9 cellular contexts compared by ENCODE assay signal in genomic region chrX:102113367-102113766, GRCh38. TPM values are rescaled to one million over a fixed set of nuclear protein-coding genes. Genes with fewer than 3 reads are reported as not detected.
"Had no signal": no experiment of that assay in that cellular context is flagged by ENCODE, and none has a peak within 500 bp of the region (broad histone marks: within the 10 kb centered on the region; RNA-seq: fewer than 3 reads in every experiment).

No MANE protein-coding gene starts in this region.

- FAIRE-seq: G401.6, GM12878, GM12891, GM12892, GM18507, GM19239 had no signal

- DNase-seq: GDM1, GF-D8 had no signal

- H3K4me3 ChIP-seq: GM12878 had no signal

- ATAC-seq: GM12878 had no signal

RNA-seq across cellular contexts. Expression of gene TCEAL2, which starts 12.1 kb away (rescaled TPM):
- total RNA-seq: G401, GM12878 had no signal
- polyA plus RNA-seq: GM12878 had no signal

RNA-seq across cellular contexts. Expression of gene TCEAL6, which starts 28.9 kb away (rescaled TPM):
- total RNA-seq: G401, GM12878 had no signal
- polyA plus RNA-seq: GM12878 had no signal

RNA-seq across cellular contexts. Expression of gene BEX5, which starts 42.4 kb away (rescaled TPM):
- total RNA-seq: G401 had no signal
